ENCODE assay signal across 1 cellular context in genomic region chr15:45166792-45167630, GRCh38.
TF ChIP-seq lines count a peak whose summit lies in the region.

No MANE protein-coding gene starts in this region.

TF ChIP-seq in HepG2, 621 proteins besides CTCF, POLR2A, EP300 and RAD21 (continued from another document and continues in another):
- TF ChIP-seq HNF4A (CRISPR knock-in tag; IDR thresholded peaks at IDR 0.05) (no peak), ZNF281 (CRISPR knock-in tag; IDR thresholded peaks at IDR 0.05; ENCODE audit: borderline replicate concordance) (no peak), IRX3 (CRISPR knock-in tag; IDR thresholded peaks at IDR 0.05; ENCODE audit: borderline replicate concordance, low read depth) (peak; percentile 63; the same call in 1 of the 2 replicates), ZNF615 (CRISPR knock-in tag; IDR thresholded peaks at IDR 0.05; ENCODE audit: borderline replicate concordance) (no peak), KLF12 (CRISPR knock-in tag; IDR thresholded peaks at IDR 0.05; ENCODE audit: borderline replicate concordance) (no peak), PRPF4 (IDR thresholded peaks at IDR 0.05; ENCODE audit: low read depth, low read length, poor library complexity, severe bottlenecking) (no peak), ZNF710 (CRISPR knock-in tag; IDR thresholded peaks at IDR 0.05; ENCODE audit: borderline replicate concordance) (no peak), ZNF691 (CRISPR knock-in tag; IDR thresholded peaks at IDR 0.05; ENCODE audit: borderline replicate concordance, low read depth) (no peak), POGZ (CRISPR knock-in tag; IDR thresholded peaks at IDR 0.05) (no peak), MLXIP (CRISPR knock-in tag; IDR thresholded peaks at IDR 0.05; ENCODE audit: borderline replicate concordance) (no peak), ZNF335 (CRISPR knock-in tag; IDR thresholded peaks at IDR 0.05) (no peak), NFKBIZ (CRISPR knock-in tag; IDR thresholded peaks at IDR 0.05) (no peak), GATA4 (IDR thresholded peaks at IDR 0.05; ENCODE audit: borderline replicate concordance, low read depth) (no peak), ZNF343 (CRISPR knock-in tag; IDR thresholded peaks at IDR 0.05) (no peak), TERF1 (CRISPR knock-in tag; IDR thresholded peaks at IDR 0.05) (0 out of 2 replicates have a peak, but pooled peaks have one; percentile 45), ZSCAN25 (CRISPR knock-in tag; IDR thresholded peaks at IDR 0.05) (no peak), BCLAF1 (IDR thresholded peaks at IDR 0.05) (no peak), HNF1A (IDR thresholded peaks at IDR 0.05; ENCODE audit: low read depth) (no peak), HNF1A (CRISPR knock-in tag; IDR thresholded peaks at IDR 0.05; ENCODE audit: borderline replicate concordance) (no peak), ZSCAN31 (CRISPR knock-in tag; IDR thresholded peaks at IDR 0.05; ENCODE audit: low read depth) (peak; percentile 59; the same call in 1 of the 2 replicates), ZSCAN21 (CRISPR knock-in tag; IDR thresholded peaks at IDR 0.05; ENCODE audit: borderline replicate concordance) (peak; percentile 82), NCOA5 (CRISPR knock-in tag; IDR thresholded peaks at IDR 0.05) (no peak)
- TF ChIP-seq, protein P1, sequence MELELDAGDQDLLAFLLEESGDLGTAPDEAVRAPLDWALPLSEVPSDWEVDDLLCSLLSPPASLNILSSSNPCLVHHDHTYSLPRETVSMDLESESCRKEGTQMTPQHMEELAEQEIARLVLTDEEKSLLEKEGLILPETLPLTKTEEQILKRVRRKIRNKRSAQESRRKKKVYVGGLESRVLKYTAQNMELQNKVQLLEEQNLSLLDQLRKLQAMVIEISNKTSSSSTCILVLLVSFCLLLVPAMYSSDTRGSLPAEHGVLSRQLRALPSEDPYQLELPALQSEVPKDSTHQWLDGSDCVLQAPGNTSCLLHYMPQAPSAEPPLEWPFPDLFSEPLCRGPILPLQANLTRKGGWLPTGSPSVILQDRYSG (CRISPR knock-in tag; IDR thresholded peaks at IDR 0.05) = no peak
- TF ChIP-seq, protein P2, sequence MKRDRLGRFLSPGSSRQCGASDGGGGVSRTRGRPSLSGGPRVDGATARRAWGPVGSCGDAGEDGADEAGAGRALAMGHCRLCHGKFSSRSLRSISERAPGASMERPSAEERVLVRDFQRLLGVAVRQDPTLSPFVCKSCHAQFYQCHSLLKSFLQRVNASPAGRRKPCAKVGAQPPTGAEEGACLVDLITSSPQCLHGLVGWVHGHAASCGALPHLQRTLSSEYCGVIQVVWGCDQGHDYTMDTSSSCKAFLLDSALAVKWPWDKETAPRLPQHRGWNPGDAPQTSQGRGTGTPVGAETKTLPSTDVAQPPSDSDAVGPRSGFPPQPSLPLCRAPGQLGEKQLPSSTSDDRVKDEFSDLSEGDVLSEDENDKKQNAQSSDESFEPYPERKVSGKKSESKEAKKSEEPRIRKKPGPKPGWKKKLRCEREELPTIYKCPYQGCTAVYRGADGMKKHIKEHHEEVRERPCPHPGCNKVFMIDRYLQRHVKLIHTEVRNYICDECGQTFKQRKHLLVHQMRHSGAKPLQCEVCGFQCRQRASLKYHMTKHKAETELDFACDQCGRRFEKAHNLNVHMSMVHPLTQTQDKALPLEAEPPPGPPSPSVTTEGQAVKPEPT (CRISPR knock-in tag; IDR thresholded peaks at IDR 0.05; ENCODE audit: low read depth) = no peak
- TF ChIP-seq, protein P3, sequence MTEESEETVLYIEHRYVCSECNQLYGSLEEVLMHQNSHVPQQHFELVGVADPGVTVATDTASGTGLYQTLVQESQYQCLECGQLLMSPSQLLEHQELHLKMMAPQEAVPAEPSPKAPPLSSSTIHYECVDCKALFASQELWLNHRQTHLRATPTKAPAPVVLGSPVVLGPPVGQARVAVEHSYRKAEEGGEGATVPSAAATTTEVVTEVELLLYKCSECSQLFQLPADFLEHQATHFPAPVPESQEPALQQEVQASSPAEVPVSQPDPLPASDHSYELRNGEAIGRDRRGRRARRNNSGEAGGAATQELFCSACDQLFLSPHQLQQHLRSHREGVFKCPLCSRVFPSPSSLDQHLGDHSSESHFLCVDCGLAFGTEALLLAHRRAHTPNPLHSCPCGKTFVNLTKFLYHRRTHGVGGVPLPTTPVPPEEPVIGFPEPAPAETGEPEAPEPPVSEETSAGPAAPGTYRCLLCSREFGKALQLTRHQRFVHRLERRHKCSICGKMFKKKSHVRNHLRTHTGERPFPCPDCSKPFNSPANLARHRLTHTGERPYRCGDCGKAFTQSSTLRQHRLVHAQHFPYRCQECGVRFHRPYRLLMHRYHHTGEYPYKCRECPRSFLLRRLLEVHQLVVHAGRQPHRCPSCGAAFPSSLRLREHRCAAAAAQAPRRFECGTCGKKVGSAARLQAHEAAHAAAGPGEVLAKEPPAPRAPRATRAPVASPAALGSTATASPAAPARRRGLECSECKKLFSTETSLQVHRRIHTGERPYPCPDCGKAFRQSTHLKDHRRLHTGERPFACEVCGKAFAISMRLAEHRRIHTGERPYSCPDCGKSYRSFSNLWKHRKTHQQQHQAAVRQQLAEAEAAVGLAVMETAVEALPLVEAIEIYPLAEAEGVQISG (CRISPR knock-in tag; IDR thresholded peaks at IDR 0.05) = peak; percentile 66
